ENCODE assay signal across 15 cellular contexts in the genomic region with DNA sequence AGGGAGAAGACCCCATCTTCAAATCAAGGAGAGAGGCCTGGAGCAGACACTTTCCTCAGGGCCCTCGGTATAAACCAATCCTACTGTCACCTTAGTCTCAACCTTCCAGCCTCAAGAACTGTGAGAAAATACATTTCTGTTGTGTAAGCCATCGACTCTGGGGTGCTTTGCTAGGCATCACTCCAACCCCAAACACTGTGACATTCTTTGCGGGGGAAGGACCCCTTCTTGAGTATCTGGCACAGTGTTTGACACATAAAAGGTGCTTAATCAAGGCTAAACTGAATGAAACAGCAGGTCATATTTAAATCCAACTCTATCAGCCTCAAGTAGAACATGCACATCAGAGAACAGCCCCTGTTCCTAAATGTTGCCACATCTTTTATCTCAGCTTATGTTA.
DNase-seq lines count a peak whose midpoint lies in the region; ATAC-seq and TF ChIP-seq lines count a peak whose summit lies in the region.
"Had no signal": no experiment of that assay in that cellular context is flagged by ENCODE, and none has a peak within 500 bp of the region (broad histone marks: within the 10 kb centered on the region; RNA-seq: fewer than 3 reads in every experiment).

No MANE protein-coding gene starts in this region.

- H3K27me3 Mint-ChIP-seq in activated CD4-positive, alpha-beta T cell treated with anti-CD3 and anti-CD28 coated beads, Interleukin-2, amount 10 ng/mL, durations not matched to agents 24 days and 14 days, result no peaks in the 10 kb centered on the region
- peaks cover 14% of the 10 kb centered on the region for H3K27me3 Mint-ChIP-seq in osteocyte (ENCODE audit: unreplicated experiment)

- peaks cover 0 to 4% (median 0%) of the 10 kb centered on the region in 4 donors for H3K4me1 ChIP-seq in esophagus muscularis mucosa
- H3K4me1 ChIP-seq: BLaER1 had no signal

- no peaks in the 10 kb centered on the region for H3K36me3 Mint-ChIP-seq in activated CD4-positive, alpha-beta T cell treated with anti-CD3 and anti-CD28 coated beads, Interleukin-2, amount 10 ng/mL, durations not matched to agents 24 days and 14 days (ENCODE audit: low read depth)
- H3K36me3 Mint-ChIP-seq in osteocyte (ENCODE audit: unreplicated experiment), result peaks cover 2% of the 10 kb centered on the region
- H3K36me3 Mint-ChIP-seq: CD14-positive monocyte; CD8-positive, alpha-beta T cell had no signal

- no peak overlapping the region for H3K4me3 Mint-ChIP-seq in activated CD4-positive, alpha-beta T cell treated with anti-CD3 and anti-CD28 coated beads, Interleukin-2, amount 10 ng/mL, durations not matched to agents 24 days and 14 days
- H3K4me3 Mint-ChIP-seq in osteocyte (ENCODE audit: unreplicated experiment), result no peak overlapping the region
- H3K4me3 Mint-ChIP-seq: CD14-positive monocyte; CD8-positive, alpha-beta T cell; H9 had no signal

- intact Hi-C loops in activated CD4-positive, alpha-beta T cell treated with anti-CD3 and anti-CD28 coated beads, Interleukin-2, amount 10 ng/mL, durations not matched to agents 24 days and 14 days (cut with micrococcal nuclease), result no loop called here
- intact Hi-C loops in esophagus muscularis mucosa (cut with DNase I), result no loop called here

- WGBS in esophagus muscularis mucosa, result 67% methylated on average over 3 of the region's 3 CpGs

- no peaks in the 10 kb centered on the region for H3K9me3 Mint-ChIP-seq in activated CD4-positive, alpha-beta T cell treated with anti-CD3 and anti-CD28 coated beads, Interleukin-2, amount 10 ng/mL, durations not matched to agents 24 days and 14 days
- peaks cover 28% of the 10 kb centered on the region for H3K9me3 Mint-ChIP-seq in osteocyte (ENCODE audit: unreplicated experiment)

- no peaks in the 10 kb centered on the region for H3K27me3 ChIP-seq in esophagus muscularis mucosa
- H3K27me3 ChIP-seq: BLaER1 had no signal

- H3K36me3 ChIP-seq in esophagus muscularis mucosa, result no peaks in the 10 kb centered on the region
- H3K36me3 ChIP-seq: BLaER1 had no signal

- no peak overlapping the region for H3K4me3 ChIP-seq in esophagus muscularis mucosa
- H3K4me3 ChIP-seq: BLaER1 had no signal

- no peak for ATAC-seq in GM19035 (IDR thresholded peaks at IDR 0.05; ENCODE audit: unreplicated experiment)
- ATAC-seq: CD8-positive, alpha-beta T cell; HepG2 had no signal

- H3K27ac ChIP-seq in esophagus muscularis mucosa (replicated peaks in 1 of 4), result no peak overlapping the region
- H3K27ac ChIP-seq: BLaER1 had no signal

- TF ChIP-seq EP300 in esophagus muscularis mucosa (IDR thresholded peaks at IDR 0.05), result no peak

- H3K4me1 Mint-ChIP-seq in activated CD4-positive, alpha-beta T cell treated with anti-CD3 and anti-CD28 coated beads, Interleukin-2, amount 10 ng/mL, durations not matched to agents 24 days and 14 days, result no peaks in the 10 kb centered on the region
- H3K4me1 Mint-ChIP-seq in osteocyte (ENCODE audit: unreplicated experiment), result no peaks in the 10 kb centered on the region
- H3K4me1 Mint-ChIP-seq: CD14-positive monocyte, H9 had no signal

- TF ChIP-seq CTCF in esophagus muscularis mucosa (IDR thresholded peaks at IDR 0.05) (no peak), osteocyte (IDR thresholded peaks at IDR 0.05) (no peak)

- no peak for TF ChIP-seq POLR2A in esophagus muscularis mucosa (IDR thresholded peaks at IDR 0.05; ENCODE audit: low read depth)

- H3K27ac Mint-ChIP-seq in activated CD4-positive, alpha-beta T cell treated with anti-CD3 and anti-CD28 coated beads, Interleukin-2, amount 10 ng/mL, durations not matched to agents 24 days and 14 days, result no peak overlapping the region
- no peak overlapping the region for H3K27ac Mint-ChIP-seq in osteocyte (ENCODE audit: unreplicated experiment)
- H3K27ac Mint-ChIP-seq: CD14-positive monocyte; CD8-positive, alpha-beta T cell; H9 had no signal

- peaks cover 0 to 11% (median 8%) of the 10 kb centered on the region in 4 donors for H3K9me3 ChIP-seq in esophagus muscularis mucosa
- H3K9me3 ChIP-seq: BLaER1 had no signal

- DNase-seq in activated CD4-positive, alpha-beta T cell treated with anti-CD3 and anti-CD28 coated beads, Interleukin-2, amount 10 ng/mL, durations not matched to agents 24 days and 14 days, result peak; percentile 12
- DNase-seq in activated CD4-positive, alpha-beta T cell treated with anti-CD3 and anti-CD28 coated beads for 4 hours, result no peak
- DNase-seq in esophagus muscularis mucosa (ENCODE audit: extremely low spot score) (peak; percentile 55), osteocyte (ENCODE audit: extremely low spot score, unreplicated experiment) (peak; percentile 42), iPS-NIHi11 (ENCODE audit: low spot score) (no peak), anterior cingulate cortex (lab: John Stamatoyannopoulos, UW) (no peak)
- DNase-seq: 8988T; Calu3; CD8-positive, alpha-beta T cell; GF-D8; H9 had no signal

Comparison
In these comparisons a context has a peak if more than half of its experiments do, and no peak if none do; other contexts are left out.
1. DNase-seq: peak in activated CD4-positive, alpha-beta T cell treated with anti-CD3 and anti-CD28 coated beads, Interleukin-2, amount 10 ng/mL, durations not matched to agents 24 days and 14 days (single experiment), esophagus muscularis mucosa (single experiment) and osteocyte (single experiment); none in activated CD4-positive, alpha-beta T cell treated with anti-CD3 and anti-CD28 coated beads for 4 hours (0 of 2), iPS-NIHi11 (single experiment) and anterior cingulate cortex (0 of 58).